1 cellular context compared by ENCODE assay signal in genomic region chr20:561437-562231, GRCh38.
A peak's percentile ranks its signal among the peaks of the same experiment; 100 is the strongest.
TF ChIP-seq lines count a peak whose summit lies in the region.

No MANE protein-coding gene starts in this region.

TF ChIP-seq in HepG2, 621 proteins besides CTCF, POLR2A, EP300 and RAD21 (continued from another document):
- TF ChIP-seq ZNF687 (CRISPR knock-in tag; IDR thresholded peaks at IDR 0.05) (no peak), ZNF576 (CRISPR knock-in tag; IDR thresholded peaks at IDR 0.05) (peak; percentile 96), ZNF547 (CRISPR knock-in tag; IDR thresholded peaks at IDR 0.05) (peak; percentile 71), DMAP1 (CRISPR knock-in tag; IDR thresholded peaks at IDR 0.05) (0 out of 2 replicates have a peak, but pooled peaks have one; percentile 25), TARDBP (CRISPR knock-in tag; IDR thresholded peaks at IDR 0.05) (peak; percentile 73; the same call in 1 of the 2 replicates), ZNF367 (CRISPR knock-in tag; IDR thresholded peaks at IDR 0.05; ENCODE audit: borderline replicate concordance) (no peak), GABPA (IDR thresholded peaks at IDR 0.05; ENCODE audit: low read depth, low read length) (no peak), GABPA (CRISPR knock-in tag; IDR thresholded peaks at IDR 0.05; ENCODE audit: low read depth) (no peak), ZNF580 (CRISPR knock-in tag; IDR thresholded peaks at IDR 0.05; ENCODE audit: borderline replicate concordance, low read depth) (peak; percentile 79; the same call in 1 of the 2 replicates), REST (IDR thresholded peaks at IDR 0.05; ENCODE audit: borderline replicate concordance in 1 of 2, low read depth in 1 of 2, low read length in 2 of 2) (no peak), ZBTB38 (CRISPR knock-in tag; IDR thresholded peaks at IDR 0.05) (no peak), THRA (CRISPR knock-in tag; IDR thresholded peaks at IDR 0.05; ENCODE audit: borderline replicate concordance) (peak; percentile 72; the same call in 1 of the 2 replicates), MEIS1 (CRISPR knock-in tag; IDR thresholded peaks at IDR 0.05; ENCODE audit: borderline replicate concordance) (no peak), HIVEP1 (CRISPR knock-in tag; IDR thresholded peaks at IDR 0.05) (peak; percentile 47; the same call in 1 of the 2 replicates), ZBTB34 (CRISPR knock-in tag; IDR thresholded peaks at IDR 0.05) (no peak), ERF (CRISPR knock-in tag; IDR thresholded peaks at IDR 0.05) (peak; percentile 87; the same call in 1 of the 2 replicates), ZIK1 (CRISPR knock-in tag; IDR thresholded peaks at IDR 0.05; ENCODE audit: borderline replicate concordance, low read depth) (no peak), FOXO1 (CRISPR knock-in tag; IDR thresholded peaks at IDR 0.05) (peak; percentile 44; the same call in 1 of the 2 replicates), ZFP36 (IDR thresholded peaks at IDR 0.05; ENCODE audit: borderline replicate concordance, low read depth, low read length, partially characterized antibody) (peak; percentile 5), CBFB (CRISPR knock-in tag; IDR thresholded peaks at IDR 0.05) (peak; percentile 64; the same call in 1 of the 2 replicates), SOX5 (CRISPR knock-in tag; IDR thresholded peaks at IDR 0.05; ENCODE audit: borderline replicate concordance) (peak; percentile 50; the same call in 1 of the 2 replicates), AGO1 (IDR thresholded peaks at IDR 0.05; ENCODE audit: low read depth, low read length, poor library complexity, severe bottlenecking) (no peak), ZKSCAN8 (CRISPR knock-in tag; IDR thresholded peaks at IDR 0.05; ENCODE audit: borderline replicate concordance) (peak; percentile 79; the same call in 1 of the 2 replicates), EEA1 (CRISPR knock-in tag; IDR thresholded peaks at IDR 0.05; ENCODE audit: borderline replicate concordance) (no peak), CREB1 (IDR thresholded peaks at IDR 0.05) (0 out of 2 replicates have a peak, but pooled peaks have one; percentile 10), CREB1 (CRISPR knock-in tag; IDR thresholded peaks at IDR 0.05) (no peak), HNF1B (CRISPR knock-in tag; IDR thresholded peaks at IDR 0.05) (peak; percentile 77), STAG1 (CRISPR knock-in tag; IDR thresholded peaks at IDR 0.05) (peak; percentile 99), ZNF230 (CRISPR knock-in tag; IDR thresholded peaks at IDR 0.05) (0 out of 2 replicates have a peak, but pooled peaks have one; percentile 69), TSC22D2 (CRISPR knock-in tag; IDR thresholded peaks at IDR 0.05; ENCODE audit: borderline replicate concordance) (peak; percentile 93; the same call in 1 of the 2 replicates), HOMEZ (CRISPR knock-in tag; IDR thresholded peaks at IDR 0.05; ENCODE audit: low read depth) (0 out of 2 replicates have a peak, but pooled peaks have one; percentile 57), FOXJ3 (CRISPR knock-in tag; IDR thresholded peaks at IDR 0.05; ENCODE audit: borderline replicate concordance) (no peak), REPIN1 (CRISPR knock-in tag; IDR thresholded peaks at IDR 0.05; ENCODE audit: borderline replicate concordance, low read depth) (peak; percentile 77), ETV5 (CRISPR knock-in tag; IDR thresholded peaks at IDR 0.05; ENCODE audit: borderline replicate concordance) (peak; percentile 44; the same call in 1 of the 2 replicates), GMEB2 (CRISPR knock-in tag; IDR thresholded peaks at IDR 0.05; ENCODE audit: low read depth) (no peak)
